In the genomic region with DNA sequence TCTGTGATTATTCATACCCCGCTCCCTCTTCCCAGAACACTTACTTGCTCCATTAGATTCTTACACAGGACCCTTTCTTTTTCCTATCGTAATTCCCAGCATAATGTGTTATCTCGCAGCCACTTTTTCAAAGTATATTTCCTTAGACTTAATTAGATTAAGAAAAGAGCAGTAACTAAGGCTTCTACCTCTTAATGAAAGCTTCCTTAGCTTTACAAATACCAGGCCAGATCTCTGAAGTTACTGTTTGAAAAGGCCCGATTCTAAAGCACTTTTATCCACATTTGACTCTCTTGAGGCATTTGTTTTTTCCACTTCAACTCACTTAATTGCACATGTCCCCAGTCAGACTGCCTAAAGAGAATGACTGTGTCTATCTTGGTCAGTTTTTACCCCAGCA, we compare ENCODE assay signal across 20 cellular contexts.
A peak's percentile ranks its signal among the peaks of the same experiment; 100 is the strongest.
DNase-seq lines count a peak whose midpoint lies in the region; ATAC-seq, FAIRE-seq and TF ChIP-seq lines count a peak whose summit lies in the region.
"Had no signal": no experiment of that assay in that cellular context is flagged by ENCODE, and none has a peak within 500 bp of the region (broad histone marks: within the 10 kb centered on the region; RNA-seq: fewer than 3 reads in every experiment).

No MANE protein-coding gene starts in this region.

- H2BK15ac ChIP-seq in mesenchymal stem cell (ENCODE audit: low read depth, poor library complexity, severe bottlenecking): no peak overlapping the region

- H3K4me1 ChIP-seq in A549 (peaks cover 25% of the 10 kb centered on the region; the same call in 2 of the 3 replicates), mesenchymal stem cell (ENCODE audit: control insufficient read depth, insufficient read depth, low read depth, low read length) (peaks cover 2% of the 10 kb centered on the region), right atrium auricular region (no peaks in the 10 kb centered on the region)

- no peak overlapping the region for H2BK120ac ChIP-seq in mesenchymal stem cell (ENCODE audit: low read depth, low read length)

- H2AFZ ChIP-seq in mesenchymal stem cell (ENCODE audit: low read depth, low read length): no peak overlapping the region

- H3K9me3 ChIP-seq in A549 (no peaks in the 10 kb centered on the region), mesenchymal stem cell (ENCODE audit: control insufficient read depth, low read length) (no peaks in the 10 kb centered on the region), right atrium auricular region (no peaks in the 10 kb centered on the region)

- H3K14ac ChIP-seq in mesenchymal stem cell (ENCODE audit: low read length in 2 of 2): no peak overlapping the region

- no peak overlapping the region for H2BK12ac ChIP-seq in mesenchymal stem cell (ENCODE audit: low read length in 2 of 2)

- H3K79me1 ChIP-seq in mesenchymal stem cell (replicated peaks; ENCODE audit: low read length, poor library complexity, severe bottlenecking): no peaks in the 10 kb centered on the region

- 24% methylated on average over 4 of the region's 4 CpGs for WGBS in A549 (ENCODE audit: missing lambda C conversion rate)
- WGBS in mesenchymal stem cell: 75% methylated on average over 4 of the region's 4 CpGs

- H3K27ac ChIP-seq in A549 (peak overlapping the region; percentile 65 to 82), mesenchymal stem cell (ENCODE audit: low read length, poor library complexity, severe bottlenecking) (peak overlapping the region; percentile 81), right atrium auricular region (no peak overlapping the region)

- H3K27me3 ChIP-seq in mesenchymal stem cell (ENCODE audit: control insufficient read depth in 1 of 2, insufficient read depth in 1 of 2, low read length in 2 of 2) (no peaks in the 10 kb centered on the region), right atrium auricular region (no peaks in the 10 kb centered on the region)

- DNase-seq in A549 (ENCODE audit: low read depth in 1 of 2, low spot score in 1 of 2) (no peak), RCC 7860 (ENCODE audit: low spot score) (peak; percentile 27), glomerular visceral epithelial cell (ENCODE audit: extremely low spot score) (peak; percentile 47), mesenchymal stem cell (no peak), right atrium auricular region (ENCODE audit: low spot score) (no peak), nucleus accumbens (lab: John Stamatoyannopoulos, UW) (no peak), hippocampal formation (lab: John Stamatoyannopoulos, UW) (no peak)
- DNase-seq: 8988T; AML-193; C1 segment of cervical spinal cord; CD8-positive, alpha-beta T cell; GDM1; Kasumi-1; NCI-H1417; NCI-H187; NCI-H226; NCI-H510A treated with DMSO at 0.1 percent for 48 hours; NCI-H774 had no signal

- no peak for TF ChIP-seq EP300 in A549 (IDR thresholded peaks at IDR 0.05)

- FAIRE-seq in A549 (lab: Jason Lieb, UNC) (no peak), RCC 7860 (lab: Jason Lieb, UNC) (no peak)

- peak overlapping the region; percentile 91 for H3K4me2 ChIP-seq in A549
- H3K4me2 ChIP-seq in mesenchymal stem cell (ENCODE audit: low read length, poor library complexity, severe bottlenecking): peak overlapping the region; percentile 4

- POLR2A ChIA-PET in A549 (lab: Yijun Ruan, JAX): no interaction called here

- TF ChIP-seq CTCF in A549 (IDR thresholded peaks at IDR 0.05) (no peak), right atrium auricular region (IDR thresholded peaks at IDR 0.05) (no peak)

- CTCF ChIA-PET in A549 (lab: Yijun Ruan, JAX): no interaction called here

- H3K18ac ChIP-seq in mesenchymal stem cell (ENCODE audit: low read depth in 1 of 2, low read length in 2 of 2): no peak overlapping the region

- H3K4ac ChIP-seq in mesenchymal stem cell (ENCODE audit: low read depth in 1 of 2, low read length in 2 of 2): no peak overlapping the region

- no peak for TF ChIP-seq POLR2A in A549 (IDR thresholded peaks at IDR 0.05; ENCODE audit: low read length)

- H3K4me3 ChIP-seq in A549 (peak overlapping the region; percentile 28), mesenchymal stem cell (ENCODE audit: insufficient read depth in 1 of 2, low read depth in 1 of 2, low read length in 2 of 2) (no peak overlapping the region), right atrium auricular region (no peak overlapping the region)

- no peak for TF ChIP-seq RAD21 in A549 (conservative IDR thresholded peaks at IDR 0.05 in 1 of 2, IDR thresholded peaks at IDR 0.05 in 1 of 2)

- no peak overlapping the region for H4K91ac ChIP-seq in mesenchymal stem cell (ENCODE audit: low read length)

- H2AK5ac ChIP-seq in mesenchymal stem cell (ENCODE audit: low read length, severe bottlenecking): no peak overlapping the region

- no peak for ATAC-seq in A549
- ATAC-seq in HG03139 (IDR thresholded peaks at IDR 0.05; ENCODE audit: unreplicated experiment): no peak
- ATAC-seq: CD8-positive, alpha-beta T cell; Panc1 had no signal

- no peak overlapping the region for H2BK5ac ChIP-seq in mesenchymal stem cell (ENCODE audit: low read depth, low read length, poor library complexity, severe bottlenecking)

- no peak overlapping the region for H3K23ac ChIP-seq in mesenchymal stem cell (ENCODE audit: low read length in 2 of 2)

- no peak overlapping the region for H4K8ac ChIP-seq in mesenchymal stem cell (ENCODE audit: low read length)

- H3K36me3 ChIP-seq in mesenchymal stem cell (ENCODE audit: control insufficient read depth in 1 of 2, insufficient read depth in 2 of 2, low read depth in 1 of 2, low read length in 2 of 2) (no peaks in the 10 kb centered on the region), right atrium auricular region (no peaks in the 10 kb centered on the region)

- H3K9ac ChIP-seq in mesenchymal stem cell (ENCODE audit: low read length): no peak overlapping the region

TF ChIP-seq in A549, 52 proteins besides CTCF, POLR2A, EP300 and RAD21:
- TF ChIP-seq, protein P1, sequence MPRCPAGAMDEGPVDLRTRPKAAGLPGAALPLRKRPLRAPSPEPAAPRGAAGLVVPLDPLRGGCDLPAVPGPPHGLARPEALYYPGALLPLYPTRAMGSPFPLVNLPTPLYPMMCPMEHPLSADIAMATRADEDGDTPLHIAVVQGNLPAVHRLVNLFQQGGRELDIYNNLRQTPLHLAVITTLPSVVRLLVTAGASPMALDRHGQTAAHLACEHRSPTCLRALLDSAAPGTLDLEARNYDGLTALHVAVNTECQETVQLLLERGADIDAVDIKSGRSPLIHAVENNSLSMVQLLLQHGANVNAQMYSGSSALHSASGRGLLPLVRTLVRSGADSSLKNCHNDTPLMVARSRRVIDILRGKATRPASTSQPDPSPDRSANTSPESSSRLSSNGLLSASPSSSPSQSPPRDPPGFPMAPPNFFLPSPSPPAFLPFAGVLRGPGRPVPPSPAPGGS (IDR thresholded peaks at IDR 0.05): no peak
- TF ChIP-seq SMC3 (IDR thresholded peaks at IDR 0.05) (no peak), TP53 (CRISPR knock-in tag; IDR thresholded peaks at IDR 0.05) (no peak), CHD4 (IDR thresholded peaks at IDR 0.05; ENCODE audit: borderline replicate concordance) (no peak)
- TF ChIP-seq, protein P2, sequence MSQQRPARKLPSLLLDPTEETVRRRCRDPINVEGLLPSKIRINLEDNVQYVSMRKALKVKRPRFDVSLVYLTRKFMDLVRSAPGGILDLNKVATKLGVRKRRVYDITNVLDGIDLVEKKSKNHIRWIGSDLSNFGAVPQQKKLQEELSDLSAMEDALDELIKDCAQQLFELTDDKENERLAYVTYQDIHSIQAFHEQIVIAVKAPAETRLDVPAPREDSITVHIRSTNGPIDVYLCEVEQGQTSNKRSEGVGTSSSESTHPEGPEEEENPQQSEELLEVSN (IDR thresholded peaks at IDR 0.05; ENCODE audit: borderline replicate concordance, low read depth): no peak
- TF ChIP-seq, protein P3, sequence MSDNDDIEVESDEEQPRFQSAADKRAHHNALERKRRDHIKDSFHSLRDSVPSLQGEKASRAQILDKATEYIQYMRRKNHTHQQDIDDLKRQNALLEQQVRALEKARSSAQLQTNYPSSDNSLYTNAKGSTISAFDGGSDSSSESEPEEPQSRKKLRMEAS (IDR thresholded peaks at IDR 0.05): no peak
TF ChIP-seq in A549: peak in this region for 0.

Comparison
In these comparisons a context has a peak if more than half of its experiments do, and no peak if none do; other contexts are left out.
1. DNase-seq: peak in RCC 7860 (single experiment) and glomerular visceral epithelial cell (single experiment); none in A549 (0 of 2), mesenchymal stem cell (single experiment), right atrium auricular region (single experiment), nucleus accumbens (0 of 56) and hippocampal formation (0 of 2).
2. H3K27ac ChIP-seq: peak in A549 (2 of 2) and mesenchymal stem cell (single experiment); none in right atrium auricular region (0 of 2).